ENCODE assay signal across 17 cellular contexts in genomic region chr15:48554112-48554511, GRCh38.
DNase-seq lines count a peak whose midpoint lies in the region; ATAC-seq and TF ChIP-seq lines count a peak whose summit lies in the region.
"Had no signal": no experiment of that assay in that cellular context is flagged by ENCODE, and none has a peak within 500 bp of the region (broad histone marks: within the 10 kb centered on the region; RNA-seq: fewer than 3 reads in every experiment).

No MANE protein-coding gene starts in this region.

- no peak for DNase-seq in AG04449 (ENCODE audit: low read depth, low spot score)
- no peak for DNase-seq in SK-N-MC (ENCODE audit: low read depth, low spot score)
- DNase-seq in esophagus squamous epithelium (lab: John Stamatoyannopoulos, UW), result no peak
- no peak for DNase-seq in osteocyte (ENCODE audit: extremely low spot score, unreplicated experiment)
- no peak for DNase-seq in stimulated activated naive CD4-positive, alpha-beta T cell (lab: John Stamatoyannopoulos, UW)
- DNase-seq in pons (ENCODE audit: low spot score), result no peak
- DNase-seq: AML-193, COR-L47, GOT3, KBM-7, MV-4-11, NCI-H1417, NCI-H187 treated with DMSO at 0.1 percent for 48 hours, NCI-H526 treated with DMSO at 0.1 percent for 48 hours had no signal

- POLR2A ChIA-PET in AG04449 (lab: Yijun Ruan, JAX), result interaction anchor here (1.0 kb wide), 1 partner anchor 17 kb away, joined by 3 read pairs; no protein-coding TSS in a partner anchor

- peak overlapping the region; percentile 52; the same call in 1 of the 2 replicates for H3K27ac ChIP-seq in SK-N-MC
- peak overlapping the region in 3 of 4 donors; percentile 3 to 36 (median 7) for H3K27ac ChIP-seq in esophagus squamous epithelium

- H3K36me3 ChIP-seq in SK-N-MC (ENCODE audit: insufficient read depth, low read length) (no peaks in the 10 kb centered on the region), esophagus squamous epithelium (no peaks in the 10 kb centered on the region)

- WGBS in esophagus squamous epithelium, 2 donors, result 77 to 85% methylated on average over 5 of the region's 5 CpGs

- H3K9me3 ChIP-seq in SK-N-MC (ENCODE audit: low read depth, low read length) (no peaks in the 10 kb centered on the region), esophagus squamous epithelium (no peaks in the 10 kb centered on the region)

- no peak overlapping the region for H3K9ac ChIP-seq in SK-N-MC (ENCODE audit: insufficient read length)

- H3K36me3 Mint-ChIP-seq in osteocyte (ENCODE audit: unreplicated experiment), result peaks cover 34% of the 10 kb centered on the region

- H3K27me3 ChIP-seq in esophagus squamous epithelium, result peaks cover 0 to 35% (median 0%) of the 10 kb centered on the region in 4 donors

- H3K4me1 Mint-ChIP-seq in osteocyte (ENCODE audit: unreplicated experiment), result peaks cover 84% of the 10 kb centered on the region
- H3K4me1 Mint-ChIP-seq: CD14-positive monocyte had no signal

- H3K27ac Mint-ChIP-seq in osteocyte (ENCODE audit: unreplicated experiment), result peak overlapping the region; percentile 94
- H3K27ac Mint-ChIP-seq: CD14-positive monocyte had no signal

- peak overlapping the region; percentile 41 for H3K4me3 Mint-ChIP-seq in osteocyte (ENCODE audit: unreplicated experiment)
- H3K4me3 Mint-ChIP-seq: CD14-positive monocyte had no signal

- H3K27me3 Mint-ChIP-seq in osteocyte (ENCODE audit: unreplicated experiment), result no peaks in the 10 kb centered on the region

- CTCF ChIA-PET in AG04449 (lab: Yijun Ruan, JAX), result interaction anchor here (1.0 kb wide), 1 partner anchor 57 kb away, joined by 3 read pairs; no protein-coding TSS in a partner anchor

- intact Hi-C loops in esophagus squamous epithelium (cut with DNase I), result no loop called here

- ATAC-seq in GM18870 (IDR thresholded peaks at IDR 0.05; ENCODE audit: unreplicated experiment) (no peak), HG03521 (IDR thresholded peaks at IDR 0.05; ENCODE audit: unreplicated experiment) (no peak)

- H3K4me3 ChIP-seq in AG04449 (ENCODE audit: low read depth, low read length), result peak overlapping the region; percentile 2; the same call in 1 of the 2 replicates
- no peak overlapping the region for H3K4me3 ChIP-seq in SK-N-MC
- no peak overlapping the region for H3K4me3 ChIP-seq in esophagus squamous epithelium

- H3K4me1 ChIP-seq in esophagus squamous epithelium, result peaks cover 0 to 23% (median 0%) of the 10 kb centered on the region in 3 donors

- TF ChIP-seq POLR2A in esophagus squamous epithelium (IDR thresholded peaks at IDR 0.05), result no peak

- TF ChIP-seq CTCF in AG04449 (IDR thresholded peaks at IDR 0.05; ENCODE audit: insufficient read depth, low read length, missing control alignments), result no peak
- no peak for TF ChIP-seq CTCF in esophagus squamous epithelium (IDR thresholded peaks at IDR 0.05)
- TF ChIP-seq CTCF in osteocyte (IDR thresholded peaks at IDR 0.05), result no peak

- no peaks in the 10 kb centered on the region for H3K9me3 Mint-ChIP-seq in osteocyte (ENCODE audit: unreplicated experiment)
- H3K9me3 Mint-ChIP-seq: CD14-positive monocyte had no signal
